Comparison of ENCODE assay signal across 33 cellular contexts in the genomic region with DNA sequence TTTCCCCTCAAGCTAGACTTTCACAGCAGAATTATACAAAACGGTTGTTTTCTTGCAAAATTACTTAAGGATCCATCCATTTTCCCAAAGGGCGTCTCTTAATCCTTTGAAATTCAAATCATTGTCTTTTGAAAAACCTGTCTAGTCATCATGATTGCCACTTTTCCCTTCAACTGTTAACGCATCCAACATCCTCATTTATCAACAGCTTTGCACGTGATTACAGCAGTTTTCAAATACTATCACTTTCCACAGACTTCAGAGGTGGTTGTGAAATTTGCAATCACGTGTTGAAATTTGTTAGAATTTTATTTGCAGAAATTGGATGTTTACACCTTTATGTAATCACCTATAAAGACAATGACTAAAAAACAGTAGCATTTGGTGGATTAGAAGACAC.
DNase-seq lines count a peak whose midpoint lies in the region; ATAC-seq, FAIRE-seq and TF ChIP-seq lines count a peak whose summit lies in the region.
"Had no signal": no experiment of that assay in that cellular context is flagged by ENCODE, and none has a peak within 500 bp of the region (broad histone marks: within the 10 kb centered on the region; RNA-seq: fewer than 3 reads in every experiment).

No MANE protein-coding gene starts in this region.

- H3F3A ChIP-seq in OCI-LY1 (ENCODE audit: insufficient read depth, low read length), result no peaks in the 10 kb centered on the region

- H3K4me1 ChIP-seq in CD4-positive, CD25-positive, alpha-beta regulatory T cell (ENCODE audit: control insufficient read depth, insufficient read depth, low read length, poor library complexity, severe bottlenecking), result no peaks in the 10 kb centered on the region
- H3K4me1 ChIP-seq in IMR-90 (ENCODE audit: control insufficient read depth, insufficient read depth, low read length) (no peaks in the 10 kb centered on the region), OCI-LY1 (ENCODE audit: insufficient read depth, low read length, severe bottlenecking) (peaks cover 8% of the 10 kb centered on the region), keratinocyte (ENCODE audit: control insufficient read depth, extremely low read depth, insufficient read depth, low read length) (no peaks in the 10 kb centered on the region)
- H3K4me1 ChIP-seq: adrenal gland, BE2C, prostate gland, stomach had no signal

- no peaks in the 10 kb centered on the region for H3K79me2 ChIP-seq in OCI-LY1 (ENCODE audit: insufficient read depth, low read length)
- H3K79me2 ChIP-seq in keratinocyte (ENCODE audit: control insufficient read depth, insufficient read depth, low read length), result no peaks in the 10 kb centered on the region

- 58% methylated on average over 2 of the region's 5 CpGs; no CpG with 5 or more reads in 1 of the 2 experiments for WGBS in IMR-90 (ENCODE audit: extremely low coverage in 2 of 2, insufficient read length in 1 of 2), 2 experiments

- H2AK9ac ChIP-seq in IMR-90 (replicated peaks; ENCODE audit: low read depth, low read length, poor library complexity), result no peak overlapping the region

- no peak for TF ChIP-seq POLR2A in IMR-90 (IDR thresholded peaks at IDR 0.05; ENCODE audit: low read depth, low read length)

- no peak overlapping the region for H4K91ac ChIP-seq in IMR-90 (ENCODE audit: insufficient read depth, low read depth, low read length)

- H2BK15ac ChIP-seq in IMR-90 (ENCODE audit: low read depth, low read length), result no peak overlapping the region

- no peaks in the 10 kb centered on the region for H3K79me1 ChIP-seq in IMR-90 (ENCODE audit: low read depth in 1 of 2, low read length in 2 of 2)

- H3K9ac ChIP-seq in IMR-90 (ENCODE audit: low read depth, low read length) (no peak overlapping the region), OCI-LY1 (ENCODE audit: low read length) (no peak overlapping the region), keratinocyte (ENCODE audit: control insufficient read depth, extremely low read depth, insufficient read depth, low read length) (no peak overlapping the region)
- H3K9ac ChIP-seq: KMS-11, SK-N-SH had no signal

- H2BK5ac ChIP-seq in IMR-90 (ENCODE audit: low read depth, low read length, poor library complexity, severe bottlenecking), result no peak overlapping the region

- CTCF ChIA-PET in IMR-90 (lab: Yijun Ruan, JAX), result interaction anchor here (0.6 kb wide), 1 partner anchor 1023 kb away, joined by 7 read pairs; no protein-coding TSS in a partner anchor

- FAIRE-seq in keratinocyte (lab: Jason Lieb, UNC), result no peak
- FAIRE-seq: urothelium cell line had no signal

- H3K9me1 ChIP-seq in IMR-90 (ENCODE audit: insufficient read depth, low read length) (no peaks in the 10 kb centered on the region), keratinocyte (ENCODE audit: control insufficient read depth, extremely low read depth, insufficient read depth, low read length) (no peaks in the 10 kb centered on the region)

- no peak overlapping the region for H3K14ac ChIP-seq in IMR-90 (replicated peaks; ENCODE audit: low read depth, low read length)

- H3K27me3 Mint-ChIP-seq in CD4-positive, CD25-positive, alpha-beta regulatory T cell, result peaks cover 4% of the 10 kb centered on the region
- H3K27me3 Mint-ChIP-seq: brain, naive B cell had no signal

- no peak overlapping the region for H2AFZ ChIP-seq in IMR-90 (replicated peaks; ENCODE audit: low read length, poor library complexity)
- H2AFZ ChIP-seq in OCI-LY1 (ENCODE audit: low read length), result peak overlapping the region; percentile 46
- peak overlapping the region; percentile 8 for H2AFZ ChIP-seq in keratinocyte (ENCODE audit: control insufficient read depth, low read length)
- H2AFZ ChIP-seq: PC-9 had no signal

- H3K18ac ChIP-seq in IMR-90 (ENCODE audit: low read depth, low read length), result no peak overlapping the region

- no peak overlapping the region for H3K56ac ChIP-seq in IMR-90 (ENCODE audit: extremely low read depth, insufficient read depth, low read length)

- H3K27me3 ChIP-seq in CD4-positive, CD25-positive, alpha-beta regulatory T cell (ENCODE audit: control insufficient read depth, insufficient read depth, low read length), result no peaks in the 10 kb centered on the region
- H3K27me3 ChIP-seq in IMR-90 (ENCODE audit: control insufficient read depth, insufficient read depth, low read length) (no peaks in the 10 kb centered on the region), OCI-LY1 (ENCODE audit: insufficient read depth, low read length) (no peaks in the 10 kb centered on the region), keratinocyte (ENCODE audit: control insufficient read depth, extremely low read depth, insufficient read depth, low read length) (no peaks in the 10 kb centered on the region)
- H3K27me3 ChIP-seq: adrenal gland, BE2C, stomach had no signal

- intact Hi-C loops in IMR-90 (cut with micrococcal nuclease), result no loop called here

- H3K4me3 Mint-ChIP-seq in CD4-positive, CD25-positive, alpha-beta regulatory T cell, result no peak overlapping the region
- H3K4me3 Mint-ChIP-seq: activated naive CD4-positive, alpha-beta T cell treated with anti-CD3 and anti-CD28 coated beads for 36 hours; activated T-cell treated with anti-CD3 and anti-CD28 coated beads, Interleukin-2, amount 50 U/mL, for 72 hours; brain; naive B cell had no signal

- H2AK5ac ChIP-seq in IMR-90 (ENCODE audit: low read depth, low read length), result no peak overlapping the region

- no peak for DNase-seq in CD4-positive, CD25-positive, alpha-beta regulatory T cell
- DNase-seq in IMR-90 (no peak), keratinocyte (ENCODE audit: low read depth, low spot score) (no peak), SHP77 treated with DMSO at 0.1 percent for 48 hours (lab: John Stamatoyannopoulos, UW) (no peak), NCI-H2227 (lab: John Stamatoyannopoulos, UW; ENCODE audit: unreplicated experiment) (no peak)
- no peak for DNase-seq in central memory CD4-positive, alpha-beta T cell
- DNase-seq: activated CD4-positive, alpha-beta T cell treated with anti-CD3 and anti-CD28 coated beads, Interleukin-2, amount 50 U/mL, for 4 hours; activated naive CD4-positive, alpha-beta T cell treated with anti-CD3 and anti-CD28 coated beads for 36 hours; activated T-cell treated with anti-CD3 and anti-CD28 coated beads, Interleukin-2, amount 50 U/mL, for 72 hours; adrenal gland; BE2C; cerebellar nuclear complex; DMS153; foreskin melanocyte; kidney glomerular epithelial cell; midbrain; naive B cell; NCI-H146; NCI-H345; NCI-H82; nucleus accumbens; PC-9; SK-N-SH; stimulated activated CD4-positive, alpha-beta T cell treated with anti-CD3 and anti-CD28 coated beads, Interleukin-12 subunit alpha, Interleukin-12 subunit beta, amount 100 ng/mL, for 4 hours; stimulated activated CD4-positive, alpha-beta T cell treated with anti-CD3 and anti-CD28 coated beads, Interleukin-2, amount 100 ng/mL, for 48 hours; stomach had no signal

- H3K4ac ChIP-seq in IMR-90 (ENCODE audit: low read depth, low read length), result no peak overlapping the region

- H3K36me3 Mint-ChIP-seq in CD4-positive, CD25-positive, alpha-beta regulatory T cell, result no peaks in the 10 kb centered on the region
- H3K36me3 Mint-ChIP-seq: brain had no signal

- POLR2A ChIA-PET in IMR-90 (lab: Charles Lee; ENCODE audit: unreplicated experiment), result no interaction called here

- H4K5ac ChIP-seq in IMR-90 (ENCODE audit: low read depth, low read length), result no peak overlapping the region

- no peak overlapping the region for H3K23ac ChIP-seq in IMR-90 (ENCODE audit: low read depth, low read length)

- in situ Hi-C loops in IMR-90 (cut with MboI; ENCODE audit: low sequenced_read_pairs), result no loop called here

- H3K4me3 ChIP-seq in CD4-positive, CD25-positive, alpha-beta regulatory T cell (ENCODE audit: low read depth, low read length), result no peak overlapping the region
- H3K4me3 ChIP-seq in IMR-90 (ENCODE audit: insufficient read depth, low read depth, low read length), result no peak overlapping the region
- no peak overlapping the region for H3K4me3 ChIP-seq in OCI-LY1 (ENCODE audit: low read depth, low read length, poor library complexity, severe bottlenecking)
- no peak overlapping the region for H3K4me3 ChIP-seq in keratinocyte (ENCODE audit: control insufficient read depth in 2 of 3, extremely low read depth in 1 of 3, insufficient read depth in 2 of 3, low read depth in 1 of 3, low read length in 3 of 3)
- H3K4me3 ChIP-seq: adrenal gland, PC-9, prostate gland, stomach had no signal

- dilution Hi-C loops in IMR-90 (cut with HindIII; ENCODE audit: low sequenced_read_pairs, unreplicated experiment), result no loop called here
- dilution Hi-C loops in keratinocyte (cut with MboI; ENCODE audit: extremely low pct_ligation_motif_present, low sequenced_read_pairs), result no loop called here

- no peaks in the 10 kb centered on the region for H4K20me1 ChIP-seq in IMR-90 (ENCODE audit: insufficient read depth, low read length)
- no peaks in the 10 kb centered on the region for H4K20me1 ChIP-seq in OCI-LY1 (ENCODE audit: insufficient read depth, low read length)
- no peaks in the 10 kb centered on the region for H4K20me1 ChIP-seq in keratinocyte (ENCODE audit: control insufficient read depth, extremely low read depth, insufficient read depth, low read length)

- no peak overlapping the region for H2BK120ac ChIP-seq in IMR-90 (ENCODE audit: low read depth, low read length)

- H3K9me3 ChIP-seq in CD4-positive, CD25-positive, alpha-beta regulatory T cell (ENCODE audit: control insufficient read depth in 2 of 2, low read length in 2 of 2), result no peaks in the 10 kb centered on the region
- H3K9me3 ChIP-seq in IMR-90 (ENCODE audit: control insufficient read depth, insufficient read depth, low read length) (peaks cover 2% of the 10 kb centered on the region), OCI-LY1 (ENCODE audit: low read length) (no peaks in the 10 kb centered on the region), keratinocyte (ENCODE audit: control insufficient read depth, low read depth, low read length) (no peaks in the 10 kb centered on the region)
- H3K9me3 ChIP-seq: adrenal gland, BE2C, prostate gland, SK-N-SH had no signal

- TF ChIP-seq RAD21 in IMR-90 (IDR thresholded peaks at IDR 0.05; ENCODE audit: low read length), result no peak

- H3K4me2 ChIP-seq in IMR-90 (ENCODE audit: low read depth, low read length), result no peak overlapping the region
- no peak overlapping the region for H3K4me2 ChIP-seq in OCI-LY1 (ENCODE audit: low read length)
- no peak overlapping the region for H3K4me2 ChIP-seq in keratinocyte (ENCODE audit: control insufficient read depth, extremely low read depth, insufficient read depth, low read depth, low read length)
- H3K4me2 ChIP-seq: KMS-11, PC-9, SK-N-SH had no signal

- H2BK20ac ChIP-seq in IMR-90 (ENCODE audit: low read depth, low read length), result no peak overlapping the region

- no peak for ATAC-seq in CD4-positive, CD25-positive, alpha-beta regulatory T cell (ENCODE audit: low read depth in 2 of 2)
- no peak for ATAC-seq in IMR-90 (ENCODE audit: low read depth)
- ATAC-seq: activated CD4-positive, CD25-positive, alpha-beta regulatory T cell treated with anti-CD3 and anti-CD28 coated beads, Interleukin-2, amount 50 U/mL, for 24 hours; activated T-cell treated with anti-CD3 and anti-CD28 coated beads, Interleukin-2, amount 50 U/mL, for 72 hours; sciatic nerve had no signal

- peaks cover 0 to 5% (median 4%) of the 10 kb centered on the region in 7 donors for H3K9me3 Mint-ChIP-seq in CD4-positive, CD25-positive, alpha-beta regulatory T cell

- TF ChIP-seq CTCF in IMR-90 (conservative IDR thresholded peaks at IDR 0.05; ENCODE audit: low read depth, low read length) (no peak), OCI-LY1 (IDR thresholded peaks at IDR 0.05; ENCODE audit: low read length) (no peak), keratinocyte (optimal IDR thresholded peaks at IDR 0.05 in 1 of 3, IDR thresholded peaks at IDR 0.05 in 1 of 3, conservative IDR thresholded peaks at IDR 0.05 in 1 of 3; ENCODE audit: extremely low read depth in 1 of 3, insufficient read depth in 2 of 3, low read length in 3 of 3) (no peak)

- no peaks in the 10 kb centered on the region for H3K36me3 ChIP-seq in CD4-positive, CD25-positive, alpha-beta regulatory T cell (ENCODE audit: control insufficient read depth, insufficient read depth, low read length)
- no peaks in the 10 kb centered on the region for H3K36me3 ChIP-seq in IMR-90 (ENCODE audit: control insufficient read depth, insufficient read depth, low read length)
- H3K36me3 ChIP-seq in OCI-LY1 (ENCODE audit: insufficient read depth, low read length), result no peaks in the 10 kb centered on the region; the same call in 1 of the 2 replicates
- H3K36me3 ChIP-seq in keratinocyte (ENCODE audit: control insufficient read depth in 2 of 2, extremely low read depth in 1 of 2, insufficient read depth in 2 of 2, low read length in 2 of 2), result no peaks in the 10 kb centered on the region
- H3K36me3 ChIP-seq: adrenal gland, BE2C, prostate gland, stomach had no signal

- no peaks in the 10 kb centered on the region for H3K9me2 ChIP-seq in OCI-LY1 (ENCODE audit: low read depth, low read length)
- H3K9me2 ChIP-seq: SK-N-SH had no signal

- peaks cover 0 to 2% (median 0%) of the 10 kb centered on the region in 4 donors for H3K4me1 Mint-ChIP-seq in CD4-positive, CD25-positive, alpha-beta regulatory T cell

- peak overlapping the region in 2 of 3 donors; percentile 14 to 77 for H3K27ac Mint-ChIP-seq in CD4-positive, CD25-positive, alpha-beta regulatory T cell
- H3K27ac Mint-ChIP-seq: activated naive CD4-positive, alpha-beta T cell treated with anti-CD3 and anti-CD28 coated beads for 36 hours; activated T-cell treated with anti-CD3 and anti-CD28 coated beads, Interleukin-2, amount 50 U/mL, for 72 hours; brain; naive B cell had no signal

- no peak overlapping the region for H3K27ac ChIP-seq in CD4-positive, CD25-positive, alpha-beta regulatory T cell (ENCODE audit: insufficient read depth, low read length, poor library complexity, severe bottlenecking)
- H3K27ac ChIP-seq in IMR-90 (ENCODE audit: insufficient read depth, low read length) (no peak overlapping the region), OCI-LY1 (ENCODE audit: low read depth, low read length, poor library complexity, severe bottlenecking) (no peak overlapping the region), keratinocyte (ENCODE audit: control insufficient read depth, insufficient read depth, low read length) (no peak overlapping the region)
- H3K27ac ChIP-seq: adrenal gland, KMS-11, PC-9, prostate gland, stomach had no signal

- H4K8ac ChIP-seq in IMR-90 (ENCODE audit: low read depth in 2 of 2, low read length in 2 of 2), result no peak overlapping the region

- no TSS peak for BruUV-seq in IMR-90 (replicated peaks; lab: Mats Ljungman, UMichigan)
